In the genomic region with DNA sequence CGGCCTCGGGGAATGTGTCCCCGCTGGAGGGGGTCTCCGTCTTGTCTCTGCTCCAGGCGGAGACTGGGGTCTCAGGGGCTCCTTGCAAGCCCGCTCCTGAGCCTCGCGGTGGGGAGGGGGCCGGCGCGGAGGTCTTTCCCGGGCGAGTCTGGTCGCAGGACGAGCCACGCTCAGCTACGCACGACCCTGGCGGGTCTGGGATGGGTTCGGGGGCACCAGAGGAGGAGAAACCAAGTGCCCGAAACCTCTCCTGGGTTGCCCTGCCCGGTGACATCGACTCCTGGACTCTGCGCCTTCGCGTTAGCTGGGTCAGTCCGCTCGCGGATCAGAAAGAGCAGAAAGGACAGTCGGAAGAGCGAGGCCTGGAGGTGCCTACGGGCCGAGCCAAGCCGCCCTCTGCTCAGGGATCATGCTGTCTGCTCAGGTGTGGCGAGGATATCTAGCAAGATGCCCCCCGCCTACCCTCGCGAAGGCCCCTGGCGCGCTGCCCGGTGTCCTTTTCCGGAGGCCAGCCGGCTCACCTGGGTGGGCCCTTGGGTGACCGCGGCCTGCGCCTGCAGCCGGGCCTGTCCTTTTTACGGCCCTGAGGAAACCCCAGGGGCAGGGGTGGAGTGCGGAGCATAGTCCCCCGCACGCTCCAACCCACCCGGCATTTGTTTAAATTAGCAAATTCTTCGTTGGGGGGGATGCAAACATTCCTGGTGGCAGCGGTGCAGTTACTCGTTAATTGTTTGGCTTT, we compare ENCODE assay signal across 9 cellular contexts. TPM values are rescaled to one million over a fixed set of nuclear protein-coding genes. Genes with fewer than 3 reads are reported as not detected.
DNase-seq lines count a peak whose midpoint lies in the region; ATAC-seq, FAIRE-seq and TF ChIP-seq lines count a peak whose summit lies in the region.
"Had no signal": no experiment of that assay in that cellular context is flagged by ENCODE, and none has a peak within 500 bp of the region (broad histone marks: within the 10 kb centered on the region; RNA-seq: fewer than 3 reads in every experiment).

No MANE protein-coding gene starts in this region.

- FAIRE-seq in A549 (lab: Jason Lieb, UNC) = no peak

- intact Hi-C loops in naive thymus-derived CD4-positive, alpha-beta T cell (cut with micrococcal nuclease) = no loop called here

- peaks cover 57 to 72% (median 69%) of the 10 kb centered on the region in 5 donors for H3K27me3 Mint-ChIP-seq in naive thymus-derived CD4-positive, alpha-beta T cell

- 93% methylated on average over 41 of the region's 55 CpGs for whole genome bisulfite sequencing in A549 (ENCODE audit: missing lambda C conversion rate)

- peak overlapping the region; percentile 50 to 84 (median 70) for H3K4me3 Mint-ChIP-seq in naive thymus-derived CD4-positive, alpha-beta T cell

- no peak for TF ChIP-seq EP300 in A549 (IDR thresholded peaks at IDR 0.05)

- H3K36me3 Mint-ChIP-seq in naive thymus-derived CD4-positive, alpha-beta T cell = peaks cover 0 to 2% (median 0%) of the 10 kb centered on the region in 5 donors

- no peak overlapping the region for H3K9ac ChIP-seq in HUES48 (ENCODE audit: low read depth, low read length)

- H3K27me3 ChIP-seq in HUES48 (ENCODE audit: control insufficient read depth, insufficient read depth, low read length) = peaks cover 75% of the 10 kb centered on the region
- peaks cover 0 to 7% of the 10 kb centered on the region in 2 donors for H3K27me3 ChIP-seq in naive thymus-derived CD4-positive, alpha-beta T cell (ENCODE audit: control insufficient read depth in 2 of 2, insufficient read depth in 2 of 2, low read length in 2 of 2)

- TF ChIP-seq CTCF in A549 (IDR thresholded peaks at IDR 0.05) = no peak
- no peak for TF ChIP-seq CTCF in choroid plexus epithelial cell (conservative IDR thresholded peaks at IDR 0.05; ENCODE audit: low read depth, low read length)

- no peak overlapping the region for H3K27ac Mint-ChIP-seq in naive thymus-derived CD4-positive, alpha-beta T cell

- TF ChIP-seq POLR2A in A549 (IDR thresholded peaks at IDR 0.05; ENCODE audit: low read length) = no peak

- ATAC-seq in A549 (no peak), HG03342 (IDR thresholded peaks at IDR 0.05; ENCODE audit: unreplicated experiment) (no peak)
- no peak for ATAC-seq in naive thymus-derived CD4-positive, alpha-beta T cell

- no peak for TF ChIP-seq RAD21 in A549 (conservative IDR thresholded peaks at IDR 0.05 in 1 of 2, IDR thresholded peaks at IDR 0.05 in 1 of 2)

- peak overlapping the region; percentile 96 for H3K4me2 ChIP-seq in A549

- peaks cover 0 to 23% (median 17%) of the 10 kb centered on the region in 7 donors for H3K4me1 Mint-ChIP-seq in naive thymus-derived CD4-positive, alpha-beta T cell

- DNase-seq in A549 (ENCODE audit: low read depth in 1 of 2, low spot score in 1 of 2) = no peak
- DNase-seq in choroid plexus epithelial cell (ENCODE audit: low read depth) = no peak
- no peak for DNase-seq in naive thymus-derived CD4-positive, alpha-beta T cell
- no peak for DNase-seq in occipital lobe (lab: John Stamatoyannopoulos, UW)
- DNase-seq in stimulated activated naive CD4-positive, alpha-beta T cell treated with Interleukin-2 at 50 U/mL for 16 hours (lab: John Stamatoyannopoulos, UW) = no peak
- no peak for DNase-seq in OCI-M1 (lab: John Stamatoyannopoulos, UW)

- H3K4me3 ChIP-seq in A549 = peak overlapping the region; percentile 74
- H3K4me3 ChIP-seq in HUES48 (ENCODE audit: low read depth, low read length) = peak overlapping the region; percentile 69
- peak overlapping the region; percentile 34 for H3K4me3 ChIP-seq in choroid plexus epithelial cell (ENCODE audit: low read depth, low read length)
- no peak overlapping the region for H3K4me3 ChIP-seq in naive thymus-derived CD4-positive, alpha-beta T cell (ENCODE audit: low read length)

- H3K9me3 ChIP-seq in A549 (no peaks in the 10 kb centered on the region), HUES48 (ENCODE audit: control insufficient read depth, insufficient read depth, low read length) (no peaks in the 10 kb centered on the region)
- H3K9me3 ChIP-seq in naive thymus-derived CD4-positive, alpha-beta T cell (ENCODE audit: control insufficient read depth in 2 of 3, low read length in 3 of 3) = no peaks in the 10 kb centered on the region

- peaks cover 0 to 6% (median under 1%) of the 10 kb centered on the region in 11 donors for H3K9me3 Mint-ChIP-seq in naive thymus-derived CD4-positive, alpha-beta T cell

- H3K4me1 ChIP-seq in A549 (peaks cover 11% of the 10 kb centered on the region; the same call in 1 of the 3 replicates), HUES48 (ENCODE audit: control insufficient read depth, insufficient read depth, low read length) (peaks cover 22% of the 10 kb centered on the region; the same call in 1 of the 2 replicates)
- H3K4me1 ChIP-seq in naive thymus-derived CD4-positive, alpha-beta T cell (ENCODE audit: control insufficient read depth in 2 of 2, insufficient read depth in 2 of 2, low read length in 2 of 2) = no peaks in the 10 kb centered on the region

- CTCF ChIA-PET in A549 (lab: Yijun Ruan, JAX) = interaction anchor here (1.8 kb wide), 1 partner anchor 322 kb away, joined by 5 read pairs; no protein-coding TSS in a partner anchor
- CTCF ChIA-PET in naive thymus-derived CD4-positive, alpha-beta T cell (lab: Charles Lee) = no interaction called here

- POLR2A ChIA-PET in A549 (lab: Yijun Ruan, JAX) = interaction anchor here (1.1 kb wide), 1 partner anchor 100 kb away, joined by 3 read pairs; no protein-coding TSS in a partner anchor
- POLR2A ChIA-PET in naive thymus-derived CD4-positive, alpha-beta T cell (lab: Charles Lee) = no interaction called here

- no peaks in the 10 kb centered on the region for H3K36me3 ChIP-seq in HUES48 (ENCODE audit: control insufficient read depth, insufficient read depth, low read length)
- no peaks in the 10 kb centered on the region for H3K36me3 ChIP-seq in naive thymus-derived CD4-positive, alpha-beta T cell (ENCODE audit: control insufficient read depth in 2 of 3, insufficient read depth in 3 of 3, low read length in 3 of 3)

- H3K27ac ChIP-seq in A549 = peak overlapping the region; percentile 73 to 86; a peak in 4 of 6 replicates
- H3K27ac ChIP-seq in HUES48 (ENCODE audit: low read depth, low read length) = no peak overlapping the region
- H3K27ac ChIP-seq in naive thymus-derived CD4-positive, alpha-beta T cell (ENCODE audit: low read depth, low read length) = no peak overlapping the region
- H3K27ac ChIP-seq: VCaP had no signal

TF ChIP-seq in A549, 52 proteins besides CTCF, POLR2A, EP300 and RAD21:
- TF ChIP-seq, protein P1, sequence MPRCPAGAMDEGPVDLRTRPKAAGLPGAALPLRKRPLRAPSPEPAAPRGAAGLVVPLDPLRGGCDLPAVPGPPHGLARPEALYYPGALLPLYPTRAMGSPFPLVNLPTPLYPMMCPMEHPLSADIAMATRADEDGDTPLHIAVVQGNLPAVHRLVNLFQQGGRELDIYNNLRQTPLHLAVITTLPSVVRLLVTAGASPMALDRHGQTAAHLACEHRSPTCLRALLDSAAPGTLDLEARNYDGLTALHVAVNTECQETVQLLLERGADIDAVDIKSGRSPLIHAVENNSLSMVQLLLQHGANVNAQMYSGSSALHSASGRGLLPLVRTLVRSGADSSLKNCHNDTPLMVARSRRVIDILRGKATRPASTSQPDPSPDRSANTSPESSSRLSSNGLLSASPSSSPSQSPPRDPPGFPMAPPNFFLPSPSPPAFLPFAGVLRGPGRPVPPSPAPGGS (IDR thresholded peaks at IDR 0.05) = no peak
- TF ChIP-seq SREBF2 (IDR thresholded peaks at IDR 0.05) (no peak), CBX2 (IDR thresholded peaks at IDR 0.05; ENCODE audit: borderline replicate concordance, low read depth) (no peak), JUNB (IDR thresholded peaks at IDR 0.05) (no peak), CHD2 (IDR thresholded peaks at IDR 0.05; ENCODE audit: low read length, partially characterized antibody) (no peak), EHMT2 (IDR thresholded peaks at IDR 0.05; ENCODE audit: low read depth) (no peak), KDM1A (IDR thresholded peaks at IDR 0.05; ENCODE audit: low read depth) (no peak), FOXS1 (CRISPR knock-in tag; IDR thresholded peaks at IDR 0.05) (no peak), SMC3 (IDR thresholded peaks at IDR 0.05) (no peak)
TF ChIP-seq in A549: peak in this region for 0.

RNA-seq across cellular contexts. Expression of a gene that starts 58.7 kb away (rescaled TPM):
- 8.5 and 9.1 TPM in 2 replicates for polyA plus RNA-seq in A549 (2011; rRNA removed)
- polyA plus RNA-seq in A549 (2012; cell fraction: cytosol; rRNA removed) = 5.2 and 7.8 TPM in 2 replicates
- polyA plus RNA-seq in A549 (2012; cell fraction: nucleus; rRNA removed) = 14.1 and 16.3 TPM in 2 replicates
- 7.0 to 8.4 TPM (median 7.2 TPM) in 3 replicates for polyA plus RNA-seq in A549 (2017; fragmentation: RNase III; extraction: RNeasy Plus Mini Kit Qiagen cat#74134 plus additional on column Dnase treatment)
- 7.2 and 8.8 TPM in 2 replicates for polyA minus RNA-seq in A549 (2011; rRNA and poly(A)+ RNA removed)
- 1 to 10 TPM; 1.2 to 3.6 (median 1.6) TPM for total RNA-seq in naive thymus-derived CD4-positive, alpha-beta T cell
- not detected for polyA plus RNA-seq in naive thymus-derived CD4-positive, alpha-beta T cell
- total RNA-seq in occipital lobe = 1.6 TPM

Comparison
In these comparisons a context has a peak if more than half of its experiments do, and no peak if none do; other contexts are left out.
1. H3K27ac ChIP-seq: peak in A549 (2 of 2); none in HUES48 (single experiment) and naive thymus-derived CD4-positive, alpha-beta T cell (single experiment).